ENCODE assay signal across 12 cellular contexts in the genomic region with DNA sequence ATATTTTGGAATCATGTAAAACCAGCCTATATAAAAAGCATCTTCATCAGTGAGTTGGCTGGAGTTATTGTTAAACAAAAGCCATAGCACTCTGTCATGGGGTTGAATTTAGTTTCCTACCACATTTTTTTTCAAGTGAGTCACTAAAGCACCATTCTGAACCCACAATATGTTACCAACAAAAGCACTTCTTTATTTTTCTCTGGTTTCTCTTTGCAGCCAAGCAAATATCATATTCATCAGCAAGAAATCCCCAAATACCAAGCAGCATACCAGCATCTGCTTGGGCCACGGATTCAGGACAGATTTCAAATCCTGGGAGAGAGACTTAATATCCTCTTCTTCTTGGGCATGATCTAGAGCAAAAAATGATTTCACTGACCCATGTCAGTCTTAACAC.
DNase-seq lines count a peak whose midpoint lies in the region; ATAC-seq and TF ChIP-seq lines count a peak whose summit lies in the region.
"Had no signal": no experiment of that assay in that cellular context is flagged by ENCODE, and none has a peak within 500 bp of the region (broad histone marks: within the 10 kb centered on the region; RNA-seq: fewer than 3 reads in every experiment).

No MANE protein-coding gene starts in this region.

- intact Hi-C loops in adrenal gland (cut with DNase I), result no loop called here

- H3K9me3 Mint-ChIP-seq in stimulated activated naive CD8-positive, alpha-beta T cell treated with anti-CD3 and anti-CD28 coated beads, Interleukin-15, amount 100 ng/mL, for 72 hours, result no peaks in the 10 kb centered on the region

- TF ChIP-seq POLR2A in adrenal gland (IDR thresholded peaks at IDR 0.05), result no peak

- DNase-seq in HS-5 (ENCODE audit: low read depth), result peak; percentile 71
- peak; percentile 61 to 95 for DNase-seq in cardiac fibroblast (ENCODE audit: low read depth in 2 of 2)
- peak; percentile 77 for DNase-seq in renal cortical epithelial cell (ENCODE audit: low read depth)
- no peak for DNase-seq in stimulated activated naive CD8-positive, alpha-beta T cell treated with anti-CD3 and anti-CD28 coated beads, Interleukin-15, amount 100 ng/mL, for 72 hours
- DNase-seq in activated CD4-positive, alpha-beta T cell treated with anti-CD3 and anti-CD28 coated beads for 48 hours, result no peak
- DNase-seq in adrenal gland, result no peak
- no peak for DNase-seq in SHP77 (lab: John Stamatoyannopoulos, UW)
- DNase-seq: cerebellar nuclear complex; NCI-H2227 treated with DMSO at 0.1 percent for 48 hours; stimulated activated CD4-positive, alpha-beta T cell treated with anti-CD3 and anti-CD28 coated beads, Interleukin-15, amount 100 ng/mL, for 24 hours; stimulated activated naive CD8-positive, alpha-beta T cell treated with anti-CD3 and anti-CD28 coated beads, Interleukin-15, Interleukin-2, amounts not matched to agents 100 U/mL and 50 U/mL, for 24 hours had no signal

- H3K4me1 ChIP-seq in adrenal gland (replicated peaks in 1 of 2), result no peaks in the 10 kb centered on the region

- no peak overlapping the region for H3K27ac ChIP-seq in adrenal gland

- H3K4me1 Mint-ChIP-seq in stimulated activated naive CD8-positive, alpha-beta T cell treated with anti-CD3 and anti-CD28 coated beads, Interleukin-15, amount 100 ng/mL, for 72 hours, result no peaks in the 10 kb centered on the region

- H3K4me3 Mint-ChIP-seq in stimulated activated naive CD8-positive, alpha-beta T cell treated with anti-CD3 and anti-CD28 coated beads, Interleukin-15, amount 100 ng/mL, for 72 hours, result no peak overlapping the region

- no peaks in the 10 kb centered on the region for H3K9me3 ChIP-seq in adrenal gland (replicated peaks in 1 of 3)

- 36 to 66% (median 56%) methylated on average over 1 of the region's 1 CpG for WGBS in adrenal gland, 4 donors

- H3K27ac Mint-ChIP-seq in stimulated activated naive CD8-positive, alpha-beta T cell treated with anti-CD3 and anti-CD28 coated beads, Interleukin-15, amount 100 ng/mL, for 72 hours, result no peak overlapping the region

- no peaks in the 10 kb centered on the region for H3K27me3 ChIP-seq in adrenal gland

- no peaks in the 10 kb centered on the region for H3K27me3 Mint-ChIP-seq in stimulated activated naive CD8-positive, alpha-beta T cell treated with anti-CD3 and anti-CD28 coated beads, Interleukin-15, amount 100 ng/mL, for 72 hours

- H3K36me3 ChIP-seq in adrenal gland (replicated peaks in 1 of 2), result no peaks in the 10 kb centered on the region

- H3K4me3 ChIP-seq in cardiac fibroblast (replicated peaks in 1 of 2; ENCODE audit: low read depth in 2 of 2, low read length in 2 of 2) (peak overlapping the region in 1 of 2 donors; percentile 35), adrenal gland (no peak overlapping the region)

- peak; percentile 41 for ATAC-seq in GM18502 (IDR thresholded peaks at IDR 0.05; ENCODE audit: poor library complexity, unreplicated experiment)
- ATAC-seq in stimulated activated naive CD8-positive, alpha-beta T cell treated with anti-CD3 and anti-CD28 coated beads, Interleukin-15, amount 100 ng/mL, for 72 hours, result no peak
- ATAC-seq: stimulated activated naive CD8-positive, alpha-beta T cell treated with anti-CD3 and anti-CD28 coated beads, Interleukin-15, Interleukin-2, amounts not matched to agents 100 U/mL and 50 U/mL, for 24 hours had no signal

- TF ChIP-seq CTCF in cardiac fibroblast (IDR thresholded peaks at IDR 0.05; ENCODE audit: low read depth, low read length), result no peak
- no peak for TF ChIP-seq CTCF in adrenal gland (IDR thresholded peaks at IDR 0.05)

Comparison
In these comparisons a context has a peak if more than half of its experiments do, and no peak if none do; other contexts are left out.
1. DNase-seq: peak in HS-5 (single experiment), cardiac fibroblast (2 of 2) and renal cortical epithelial cell (single experiment); none in stimulated activated naive CD8-positive, alpha-beta T cell treated with anti-CD3 and anti-CD28 coated beads, Interleukin-15, amount 100 ng/mL, for 72 hours (0 of 2), activated CD4-positive, alpha-beta T cell treated with anti-CD3 and anti-CD28 coated beads for 48 hours (single experiment), adrenal gland (0 of 7) and SHP77 (0 of 2).